ENCODE assay signal across 21 cellular contexts in genomic region chr2:8191427-8191826, GRCh38.
DNase-seq lines count a peak whose midpoint lies in the region; ATAC-seq, FAIRE-seq and TF ChIP-seq lines count a peak whose summit lies in the region.
"Had no signal": no experiment of that assay in that cellular context is flagged by ENCODE, and none has a peak within 500 bp of the region (broad histone marks: within the 10 kb centered on the region; RNA-seq: fewer than 3 reads in every experiment).

No MANE protein-coding gene starts in this region.

- no CpG with 5 or more reads among the region's 4 CpGs for WGBS in IMR-90 (ENCODE audit: extremely low coverage in 2 of 2, insufficient read length in 1 of 2), 2 experiments
- 97% methylated on average over 4 of the region's 4 CpGs; no CpG with 5 or more reads in 1 of the 2 experiments for WGBS in H1 (ENCODE audit: extremely low coverage in 1 of 2, insufficient coverage in 1 of 2, insufficient read length in 1 of 2, insufficient replicate concordance in 2 of 2, low coverage in 1 of 2, low lambda C conversion rate in 2 of 2, missing lambda C conversion rate in 1 of 2), 2 experiments
- 100% methylated on average over 2 of the region's 4 CpGs; no CpG with 5 or more reads in 1 of the 2 donors for WGBS in neuronal stem cell (ENCODE audit: extremely low coverage in 2 of 2, insufficient read length in 2 of 2, insufficient replicate concordance in 1 of 2), 2 donors

- H3K9me3 ChIP-seq in IMR-90 (ENCODE audit: control insufficient read depth, insufficient read depth, low read length) (no peaks in the 10 kb centered on the region), H1 (ENCODE audit: insufficient read depth in 2 of 2, low read depth in 1 of 2, low read length in 1 of 2) (no peaks in the 10 kb centered on the region), neuronal stem cell (replicated peaks in 1 of 2; ENCODE audit: control insufficient read depth in 2 of 2, insufficient read depth in 1 of 2, low read depth in 1 of 2, low read length in 2 of 2) (no peaks in the 10 kb centered on the region), PC-9 (ENCODE audit: insufficient read depth, low read depth) (no peaks in the 10 kb centered on the region; the same call in 1 of the 2 replicates)
- H3K9me3 ChIP-seq: BLaER1, Caco-2 had no signal

- CTCF ChIA-PET in IMR-90 (lab: Yijun Ruan, JAX) (no interaction called here), H1 (lab: Charles Lee; ENCODE audit: partially characterized antibody) (interaction anchor here (0.6 kb wide), 1 partner anchor 343 kb away, joined by 3 read pairs; no protein-coding TSS in a partner anchor), PC-9 (lab: Charles Lee) (no interaction called here)

- DNase-seq in IMR-90 = peak; percentile 77
- no peak for DNase-seq in H1 (ENCODE audit: low read depth in 1 of 2, low spot score in 2 of 2)
- DNase-seq in neuronal stem cell (ENCODE audit: low spot score) = no peak
- DNase-seq in HT-29 (ENCODE audit: low spot score) = no peak
- no peak for DNase-seq in activated T-helper 2 cell treated with anti-CD3 and anti-CD28 coated beads, Interferon-gamma antibody, Interleukin-2, Interleukin-4, amounts not matched to agents 10 μg/mL and 5 μg/mL and 100 μg/mL, durations not matched to agents 14 hours and 24 hours and 36 hours (ENCODE audit: low spot score)
- DNase-seq in PC-9 = no peak
- DNase-seq: Caco-2; CD4-positive, CD25-positive, alpha-beta regulatory T cell; CD8-positive, alpha-beta T cell; DMS153; DND-41; EL; GDM1; GM23248; H9 had no signal

- H3K23ac ChIP-seq in IMR-90 (ENCODE audit: low read depth, low read length) (no peak overlapping the region), H1 (ENCODE audit: insufficient read length) (no peak overlapping the region), neuronal stem cell (ENCODE audit: low read depth, low read length, poor library complexity) (no peak overlapping the region)

- H4K5ac ChIP-seq in IMR-90 (ENCODE audit: low read depth, low read length) (no peak overlapping the region), H1 (ENCODE audit: insufficient read length, low read depth, low read length) (no peak overlapping the region)

- no TSS peak for BruUV-seq in IMR-90 (replicated peaks; lab: Mats Ljungman, UMichigan)
- no TSS peak for BruUV-seq in PC-9 (replicated peaks; lab: Mats Ljungman, UMichigan)

- H2BK5ac ChIP-seq in IMR-90 (ENCODE audit: low read depth, low read length, poor library complexity, severe bottlenecking) (no peak overlapping the region), H1 (ENCODE audit: low read depth, low read length) (no peak overlapping the region), neuronal stem cell (ENCODE audit: low read length) (no peak overlapping the region)

- H2BK15ac ChIP-seq in IMR-90 (ENCODE audit: low read depth, low read length) = no peak overlapping the region
- no peak overlapping the region for H2BK15ac ChIP-seq in H1 (ENCODE audit: low read length)
- H2BK15ac ChIP-seq in neuronal stem cell (ENCODE audit: low read length) = no peak overlapping the region

- H3K9ac ChIP-seq in IMR-90 (ENCODE audit: low read depth, low read length) = no peak overlapping the region
- H3K9ac ChIP-seq in H1 (replicated peaks in 1 of 4; ENCODE audit: extremely low read depth in 1 of 4, low read depth in 3 of 4, low read length in 3 of 4) = no peak overlapping the region
- no peak overlapping the region for H3K9ac ChIP-seq in neuronal stem cell (ENCODE audit: low read depth, low read length, poor library complexity)
- H3K9ac ChIP-seq: BLaER1, GM23248 had no signal

- ATAC-seq in IMR-90 (ENCODE audit: low read depth) = peak; percentile 59
- ATAC-seq: CD8-positive, alpha-beta T cell; GM12878; HCT116 had no signal

- H2AK5ac ChIP-seq in IMR-90 (ENCODE audit: low read depth, low read length) (peak overlapping the region; percentile 43; the same call in 1 of the 2 replicates), H1 (ENCODE audit: low read depth, low read length) (no peak overlapping the region), neuronal stem cell (ENCODE audit: low read depth, low read length) (no peak overlapping the region)

- H3K56ac ChIP-seq in IMR-90 (ENCODE audit: extremely low read depth, insufficient read depth, low read length) (no peak overlapping the region), H1 (replicated peaks; ENCODE audit: insufficient read length, low read depth, low read length) (no peak overlapping the region)

- no peaks in the 10 kb centered on the region for H4K20me1 ChIP-seq in IMR-90 (ENCODE audit: insufficient read depth, low read length)
- no peaks in the 10 kb centered on the region for H4K20me1 ChIP-seq in H1 (replicated peaks in 1 of 2; ENCODE audit: control insufficient read depth in 1 of 2, insufficient read depth in 2 of 2, low read length in 2 of 2)
- no peaks in the 10 kb centered on the region for H4K20me1 ChIP-seq in PC-9 (ENCODE audit: insufficient read depth)
- H4K20me1 ChIP-seq: BLaER1 had no signal

- H3K27ac Mint-ChIP-seq in activated T-helper 2 cell treated with anti-CD3 and anti-CD28 coated beads, Interferon-gamma antibody, Interleukin-2, Interleukin-4, amounts not matched to agents 10 μg/mL and 5 μg/mL and 100 μg/mL, durations not matched to agents 14 hours and 24 hours and 36 hours = no peak overlapping the region
- H3K27ac Mint-ChIP-seq: B cell; CD4-positive, CD25-positive, alpha-beta regulatory T cell; CD8-positive, alpha-beta T cell; H9 had no signal

- H3K9me3 Mint-ChIP-seq in activated T-helper 2 cell treated with anti-CD3 and anti-CD28 coated beads, Interferon-gamma antibody, Interleukin-2, Interleukin-4, amounts not matched to agents 10 μg/mL and 5 μg/mL and 100 μg/mL, durations not matched to agents 14 hours and 24 hours and 36 hours = no peaks in the 10 kb centered on the region
- H3K9me3 Mint-ChIP-seq: CD4-positive, CD25-positive, alpha-beta regulatory T cell; CD8-positive, alpha-beta T cell; H9 had no signal

- H3K23me2 ChIP-seq in H1 (ENCODE audit: low read depth, low read length) = peaks cover 2% of the 10 kb centered on the region; the same call in 1 of the 2 replicates

- no peaks in the 10 kb centered on the region for H3K9me2 ChIP-seq in PC-9 (ENCODE audit: insufficient read depth)

- TF ChIP-seq POLR2A in IMR-90 (IDR thresholded peaks at IDR 0.05; ENCODE audit: low read depth, low read length) = no peak
- TF ChIP-seq POLR2A in H1 (IDR thresholded peaks at IDR 0.05; ENCODE audit: control extremely low read depth in 1 of 2, low read depth in 2 of 2, low read length in 2 of 2) = no peak

- H3K4me1 ChIP-seq in IMR-90 (ENCODE audit: control insufficient read depth, insufficient read depth, low read length) (peaks cover 14% of the 10 kb centered on the region), H1 (replicated peaks in 1 of 4; ENCODE audit: control insufficient read depth in 3 of 4, insufficient read depth in 4 of 4, low read length in 3 of 4) (peaks cover 4 to 17% (median 9%) of the 10 kb centered on the region in 4 experiments; a peak in 6 of 7 replicates), neuronal stem cell (ENCODE audit: control insufficient read depth in 2 of 2, insufficient read depth in 1 of 2, low read depth in 1 of 2, low read length in 2 of 2) (peaks cover 16 to 21% of the 10 kb centered on the region in 2 donors), PC-9 (replicated peaks; ENCODE audit: insufficient read depth) (no peaks in the 10 kb centered on the region)
- H3K4me1 ChIP-seq: BLaER1 had no signal

- peaks cover 2% of the 10 kb centered on the region; the same call in 1 of the 2 replicates for H3K9me1 ChIP-seq in IMR-90 (ENCODE audit: insufficient read depth, low read length)

- in situ Hi-C loops in IMR-90 (cut with MboI; ENCODE audit: low sequenced_read_pairs) = no loop called here

- H4K91ac ChIP-seq in IMR-90 (ENCODE audit: insufficient read depth, low read depth, low read length) = no peak overlapping the region
- H4K91ac ChIP-seq in H1 (replicated peaks; ENCODE audit: insufficient read length, low read length) = no peak overlapping the region
- H4K91ac ChIP-seq in neuronal stem cell (ENCODE audit: low read depth, low read length, poor library complexity) = no peak overlapping the region

- peaks cover 3% of the 10 kb centered on the region for H3K4me1 Mint-ChIP-seq in activated T-helper 2 cell treated with anti-CD3 and anti-CD28 coated beads, Interferon-gamma antibody, Interleukin-2, Interleukin-4, amounts not matched to agents 10 μg/mL and 5 μg/mL and 100 μg/mL, durations not matched to agents 14 hours and 24 hours and 36 hours (ENCODE audit: low read depth)
- H3K4me1 Mint-ChIP-seq: B cell; CD4-positive, CD25-positive, alpha-beta regulatory T cell had no signal

- no peak overlapping the region for H2BK12ac ChIP-seq in H1 (ENCODE audit: low read depth, low read length)
- no peak overlapping the region for H2BK12ac ChIP-seq in neuronal stem cell (ENCODE audit: low read length)

- H3K27ac ChIP-seq in IMR-90 (ENCODE audit: insufficient read depth, low read length) (no peak overlapping the region), H1 (ENCODE audit: low read depth, low read length) (no peak overlapping the region), neuronal stem cell (replicated peaks; ENCODE audit: low read length) (peak overlapping the region; percentile 66), PC-9 (no peak overlapping the region)
- H3K27ac ChIP-seq: BLaER1, C4-2B, GM23248 had no signal

- no peaks in the 10 kb centered on the region for H3K36me3 Mint-ChIP-seq in activated T-helper 2 cell treated with anti-CD3 and anti-CD28 coated beads, Interferon-gamma antibody, Interleukin-2, Interleukin-4, amounts not matched to agents 10 μg/mL and 5 μg/mL and 100 μg/mL, durations not matched to agents 14 hours and 24 hours and 36 hours (ENCODE audit: low read depth)
- H3K36me3 Mint-ChIP-seq: CD4-positive, CD25-positive, alpha-beta regulatory T cell; CD8-positive, alpha-beta T cell had no signal

- H3K79me2 ChIP-seq in H1 (ENCODE audit: control insufficient read depth in 1 of 2, insufficient read depth in 2 of 2, low read length in 2 of 2) (no peaks in the 10 kb centered on the region), PC-9 (ENCODE audit: low read depth) (no peaks in the 10 kb centered on the region)

- H3K27me3 ChIP-seq in IMR-90 (ENCODE audit: control insufficient read depth, insufficient read depth, low read length) = no peaks in the 10 kb centered on the region
- no peaks in the 10 kb centered on the region for H3K27me3 ChIP-seq in H1 (replicated peaks in 1 of 4; ENCODE audit: control insufficient read depth in 3 of 4, extremely low read depth in 1 of 4, insufficient read depth in 3 of 4, low read length in 3 of 4)
- H3K27me3 ChIP-seq in neuronal stem cell (ENCODE audit: control insufficient read depth in 3 of 3, insufficient read depth in 3 of 3, low read depth in 1 of 3, low read length in 3 of 3) = no peaks in the 10 kb centered on the region
- peaks cover 7% of the 10 kb centered on the region; the same call in 1 of the 2 replicates for H3K27me3 ChIP-seq in PC-9 (ENCODE audit: insufficient read depth, low read depth)
- H3K27me3 ChIP-seq: BLaER1 had no signal

- H2AK9ac ChIP-seq in IMR-90 (replicated peaks; ENCODE audit: low read depth, low read length, poor library complexity) = no peak overlapping the region

- H2BK20ac ChIP-seq in IMR-90 (ENCODE audit: low read depth, low read length) (no peak overlapping the region), H1 (ENCODE audit: low read length) (peak overlapping the region; percentile 11; the same call in 1 of the 2 replicates)

- no peak overlapping the region for H3K4me3 Mint-ChIP-seq in activated T-helper 2 cell treated with anti-CD3 and anti-CD28 coated beads, Interferon-gamma antibody, Interleukin-2, Interleukin-4, amounts not matched to agents 10 μg/mL and 5 μg/mL and 100 μg/mL, durations not matched to agents 14 hours and 24 hours and 36 hours (ENCODE audit: low read depth)
- H3K4me3 Mint-ChIP-seq: B cell; CD4-positive, CD25-positive, alpha-beta regulatory T cell; CD8-positive, alpha-beta T cell; H9 had no signal

- dilution Hi-C loops in IMR-90 (cut with HindIII; ENCODE audit: low sequenced_read_pairs, unreplicated experiment) = no loop called here

- no peak for FAIRE-seq in H1 (lab: Jason Lieb, UNC)
- FAIRE-seq: GM12878, GM19239 had no signal

- H3K4me2 ChIP-seq in IMR-90 (ENCODE audit: low read depth, low read length) = no peak overlapping the region
- no peak overlapping the region for H3K4me2 ChIP-seq in H1 (ENCODE audit: insufficient read depth in 1 of 2, low read depth in 2 of 2, low read length in 2 of 2)
- no peak overlapping the region for H3K4me2 ChIP-seq in neuronal stem cell (ENCODE audit: insufficient read depth, low read length, poor library complexity, severe bottlenecking)
- no peak overlapping the region for H3K4me2 ChIP-seq in PC-9
- H3K4me2 ChIP-seq: BLaER1 had no signal

- H3K36me3 ChIP-seq in IMR-90 (ENCODE audit: control insufficient read depth, insufficient read depth, low read length) (no peaks in the 10 kb centered on the region), H1 (ENCODE audit: control insufficient read depth in 2 of 4, insufficient read depth in 4 of 4, low read length in 3 of 4) (no peaks in the 10 kb centered on the region; a peak in 1 of 8 replicates), neuronal stem cell (replicated peaks in 1 of 2; ENCODE audit: control insufficient read depth in 2 of 2, insufficient read depth in 2 of 2, low read length in 2 of 2) (no peaks in the 10 kb centered on the region), PC-9 (ENCODE audit: low read depth) (no peaks in the 10 kb centered on the region)
- H3K36me3 ChIP-seq: BLaER1 had no signal

- POLR2A ChIA-PET in IMR-90 (lab: Charles Lee; ENCODE audit: unreplicated experiment) = no interaction called here
- POLR2A ChIA-PET in H1 (lab: Charles Lee; ENCODE audit: partially characterized antibody) = no interaction called here
- POLR2A ChIA-PET in PC-9 (lab: Charles Lee; ENCODE audit: unreplicated experiment) = no interaction called here

- no peak for TF ChIP-seq EP300 in H1 (IDR thresholded peaks at IDR 0.05; ENCODE audit: borderline replicate concordance in 1 of 2, low read depth in 2 of 2, low read length in 2 of 2)

- H3K4me3 ChIP-seq in IMR-90 (ENCODE audit: insufficient read depth, low read depth, low read length) (no peak overlapping the region), H1 (ENCODE audit: extremely low read depth in 1 of 4, insufficient read depth in 2 of 4, low read depth in 3 of 4, low read length in 4 of 4) (no peak overlapping the region), neuronal stem cell (ENCODE audit: low read length in 2 of 2) (no peak overlapping the region), PC-9 (no peak overlapping the region)
- H3K4me3 ChIP-seq: BLaER1, GM12878, GM23248 had no signal

- no peak overlapping the region for H3K14ac ChIP-seq in IMR-90 (replicated peaks; ENCODE audit: low read depth, low read length)
- no peak overlapping the region for H3K14ac ChIP-seq in H1 (ENCODE audit: insufficient read length)
- no peak overlapping the region for H3K14ac ChIP-seq in neuronal stem cell (ENCODE audit: low read length)

- no peak overlapping the region; the same call in 1 of the 2 replicates for H3K18ac ChIP-seq in IMR-90 (ENCODE audit: low read depth, low read length)
- no peak overlapping the region for H3K18ac ChIP-seq in H1 (ENCODE audit: extremely low read depth, low read length)
- no peak overlapping the region for H3K18ac ChIP-seq in neuronal stem cell (ENCODE audit: low read length)

- H3K4ac ChIP-seq in IMR-90 (ENCODE audit: low read depth, low read length) = no peak overlapping the region
- no peak overlapping the region for H3K4ac ChIP-seq in H1 (replicated peaks; ENCODE audit: insufficient read length, low read depth, low read length)
- H3K4ac ChIP-seq in neuronal stem cell (ENCODE audit: low read length) = no peak overlapping the region

- TF ChIP-seq RAD21 in IMR-90 (IDR thresholded peaks at IDR 0.05; ENCODE audit: low read length) (no peak), H1 (IDR thresholded peaks at IDR 0.05 in 1 of 2, conservative IDR thresholded peaks at IDR 0.05 in 1 of 2; ENCODE audit: low read depth in 2 of 2, low read length in 2 of 2) (no peak)

- no peak overlapping the region for H4K8ac ChIP-seq in IMR-90 (ENCODE audit: low read depth in 2 of 2, low read length in 2 of 2)
- H4K8ac ChIP-seq in H1 (ENCODE audit: extremely low read depth, insufficient read depth, low read length) = no peak overlapping the region
- H4K8ac ChIP-seq in neuronal stem cell (ENCODE audit: low read depth, low read length) = no peak overlapping the region

- no peaks in the 10 kb centered on the region for H3K79me1 ChIP-seq in IMR-90 (ENCODE audit: low read depth in 1 of 2, low read length in 2 of 2)
- no peaks in the 10 kb centered on the region for H3K79me1 ChIP-seq in H1 (ENCODE audit: low read depth, low read length)
- H3K79me1 ChIP-seq in neuronal stem cell (ENCODE audit: low read depth, low read length) = no peaks in the 10 kb centered on the region

- H2BK120ac ChIP-seq in IMR-90 (ENCODE audit: low read depth, low read length) (no peak overlapping the region), H1 (replicated peaks; ENCODE audit: low read depth, low read length) (no peak overlapping the region), neuronal stem cell (ENCODE audit: low read depth, low read length) (no peak overlapping the region)

- H2AFZ ChIP-seq in IMR-90 (replicated peaks; ENCODE audit: low read length, poor library complexity) = no peak overlapping the region
- H2AFZ ChIP-seq in H1 (ENCODE audit: low read length) = 0 out of 2 replicates have a peak overlapping the region, but pooled peaks have one; percentile 24
- H2AFZ ChIP-seq in neuronal stem cell (ENCODE audit: low read length) = peak overlapping the region; percentile 3
- H2AFZ ChIP-seq in PC-9 = no peak overlapping the region
- H2AFZ ChIP-seq: GM23248 had no signal

- H3F3A ChIP-seq in PC-9 (ENCODE audit: insufficient read depth, low read depth) = no peaks in the 10 kb centered on the region

- intact Hi-C loops in IMR-90 (cut with micrococcal nuclease) = loop anchor here (5.0 kb wide), 1 partner anchor 116 kb away; no protein-coding TSS in a partner anchor
- intact Hi-C loops in activated T-helper 2 cell treated with anti-CD3 and anti-CD28 coated beads, Interferon-gamma antibody, Interleukin-2, Interleukin-4, amounts not matched to agents 10 μg/mL and 5 μg/mL and 100 μg/mL, durations not matched to agents 14 hours and 24 hours and 36 hours (cut with micrococcal nuclease) = no loop called here
- intact Hi-C loops in PC-9 (cut with micrococcal nuclease; ENCODE audit: unreplicated experiment) = no loop called here

- H3K27me3 Mint-ChIP-seq in activated T-helper 2 cell treated with anti-CD3 and anti-CD28 coated beads, Interferon-gamma antibody, Interleukin-2, Interleukin-4, amounts not matched to agents 10 μg/mL and 5 μg/mL and 100 μg/mL, durations not matched to agents 14 hours and 24 hours and 36 hours (ENCODE audit: low read depth) = peaks cover 4% of the 10 kb centered on the region
- H3K27me3 Mint-ChIP-seq: CD4-positive, CD25-positive, alpha-beta regulatory T cell had no signal

- TF ChIP-seq CTCF in IMR-90 (conservative IDR thresholded peaks at IDR 0.05; ENCODE audit: low read depth, low read length) (no peak), H1 (IDR thresholded peaks at IDR 0.05; ENCODE audit: control extremely low read depth in 1 of 3, insufficient read depth in 1 of 3, low read depth in 1 of 3, low read length in 3 of 3) (no peak), PC-9 (conservative IDR thresholded peaks at IDR 0.05) (no peak)

Comparison
In these comparisons a context has a peak if more than half of its experiments do, and no peak if none do; other contexts are left out.
1. H2AFZ ChIP-seq: peak in H1 (single experiment) and neuronal stem cell (single experiment); none in IMR-90 (single experiment) and PC-9 (single experiment).